Comparison of ENCODE assay signal across 10 cellular contexts in the genomic region with DNA sequence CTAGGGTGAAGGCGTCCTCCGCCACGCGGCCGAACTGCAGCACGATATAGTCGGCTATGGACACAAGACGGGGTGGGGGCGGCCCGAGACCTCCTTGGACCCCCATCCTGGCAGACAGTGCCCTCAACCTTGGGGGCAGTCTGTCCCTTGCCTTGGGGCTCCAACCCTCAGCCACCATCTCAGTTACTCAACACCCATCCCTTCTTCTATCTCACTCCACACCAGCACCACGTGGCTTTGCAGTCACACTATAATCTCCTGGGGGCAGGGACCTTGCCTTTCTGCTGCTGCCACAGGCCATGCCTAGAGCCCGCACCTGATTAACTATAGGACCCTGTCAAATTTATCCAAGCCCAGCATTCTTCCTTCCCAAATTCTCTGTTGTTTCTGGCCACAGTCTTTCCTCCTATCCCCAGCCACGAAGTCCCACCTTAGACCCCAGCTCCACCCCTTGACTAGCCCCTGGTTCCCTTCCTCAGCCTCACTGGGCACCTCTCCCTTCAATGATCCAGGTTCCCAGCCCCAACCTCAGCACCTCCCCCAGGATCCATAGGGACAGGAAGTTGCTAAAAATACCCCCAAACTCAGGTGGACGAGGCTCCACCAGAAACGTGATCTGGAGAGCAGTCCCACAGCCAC. TPM values are rescaled to one million over a fixed set of nuclear protein-coding genes. Genes with fewer than 3 reads are reported as not detected.
DNase-seq lines count a peak whose midpoint lies in the region; ATAC-seq, FAIRE-seq and TF ChIP-seq lines count a peak whose summit lies in the region.
"Had no signal": no experiment of that assay in that cellular context is flagged by ENCODE, and none has a peak within 500 bp of the region (broad histone marks: within the 10 kb centered on the region; RNA-seq: fewer than 3 reads in every experiment).

No MANE protein-coding gene starts in this region.

- H2AFZ ChIP-seq in HepG2 (ENCODE audit: low read length), result no peak overlapping the region

- H3K4ac ChIP-seq in mesendoderm (ENCODE audit: low read depth, low read length), result peak overlapping the region; percentile 82

- peak overlapping the region in 3 of 5 experiments; percentile 40 to 91 (median 87) for H3K27ac Mint-ChIP-seq in brain

- peak overlapping the region; percentile 81 for H2BK5ac ChIP-seq in mesendoderm (ENCODE audit: low read length)

- peaks cover 0 to 2% (median 0%) of the 10 kb centered on the region in 5 experiments for H3K9me3 Mint-ChIP-seq in brain

- H3K4me3 Mint-ChIP-seq in brain, result peak overlapping the region; percentile 77 to 91 (median 82)

- H4K8ac ChIP-seq in mesendoderm (ENCODE audit: low read depth, low read length), result no peak overlapping the region

- TF ChIP-seq EP300 in HepG2 (IDR thresholded peaks at IDR 0.05; ENCODE audit: low read depth in 2 of 2, low read length in 2 of 2) (no peak), HepG2 (CRISPR knock-in tag; IDR thresholded peaks at IDR 0.05; ENCODE audit: borderline replicate concordance) (no peak)

- WGBS in HepG2 (ENCODE audit: low lambda C conversion rate), result 58% methylated on average over 12 of the region's 15 CpGs
- WGBS in right lobe of liver (ENCODE audit: insufficient coverage, low coverage, low lambda C conversion rate, missing lambda C conversion rate), result 60% methylated on average over 5 of the region's 15 CpGs
- no CpG with 5 or more reads among the region's 15 CpGs for WGBS in mesendoderm (ENCODE audit: extremely low coverage, insufficient coverage, low lambda C conversion rate)

- H2BK120ac ChIP-seq in mesendoderm (ENCODE audit: low read depth, low read length), result peak overlapping the region; percentile 0

- peaks cover 49% of the 10 kb centered on the region for H3K4me1 Mint-ChIP-seq in brain

- POLR2A ChIA-PET in HepG2 (lab: Yijun Ruan, JAX), result interaction anchor here (0.6 to 4.0 kb wide), 8 partner anchors 11 to 422 kb away, joined by 3 to 88 read pairs (median 3); a partner anchor contains a TSS

- intact Hi-C loops in HepG2 (cut with micrococcal nuclease; ENCODE audit: unreplicated experiment), result no loop called here
- intact Hi-C loops in right lobe of liver (cut with DNase I), result no loop called here
- intact Hi-C loops in uterus (cut with DNase I; ENCODE audit: low total_unique reads), result no loop called here

- peak overlapping the region; percentile 83 for H3K23ac ChIP-seq in mesendoderm (ENCODE audit: low read length)

- no peak overlapping the region for H3K9ac ChIP-seq in HepG2 (ENCODE audit: insufficient read depth, low read depth, low read length)
- H3K9ac ChIP-seq in mesendoderm (ENCODE audit: low read length), result peak overlapping the region; percentile 93

- H3K36me3 Mint-ChIP-seq in brain, result no peaks in the 10 kb centered on the region

- TSS peak; percentile 73 for BruUV-seq in HepG2 (replicated peaks; lab: Mats Ljungman, UMichigan)

- peak overlapping the region; percentile 69 for H3K4me2 ChIP-seq in HepG2 (ENCODE audit: low read depth, low read length)
- peak overlapping the region; percentile 76 for H3K4me2 ChIP-seq in mesendoderm (ENCODE audit: low read length)

- H2BK15ac ChIP-seq in mesendoderm (replicated peaks; ENCODE audit: low read depth), result no peak overlapping the region

- H3K4me1 ChIP-seq in HepG2 (ENCODE audit: insufficient read depth, low read length), result peaks cover 52% of the 10 kb centered on the region
- H3K4me1 ChIP-seq in right lobe of liver, result peaks cover 0 to 17% (median 6%) of the 10 kb centered on the region in 4 donors
- H3K4me1 ChIP-seq in mesendoderm (ENCODE audit: control insufficient read depth, low read depth, low read length), result peaks cover 17% of the 10 kb centered on the region
- peaks cover 0 to 15% of the 10 kb centered on the region in 2 donors for H3K4me1 ChIP-seq in uterus

- peaks cover 6 to 32% of the 10 kb centered on the region in 2 experiments; a peak in 4 of 5 replicates for H3K27me3 ChIP-seq in HepG2 (ENCODE audit: control insufficient read depth in 1 of 2, insufficient read depth in 2 of 2, low read length in 2 of 2)
- H3K27me3 ChIP-seq in right lobe of liver, result no peaks in the 10 kb centered on the region
- no peaks in the 10 kb centered on the region for H3K27me3 ChIP-seq in mesendoderm (ENCODE audit: insufficient read depth, low read length, poor library complexity)
- no peaks in the 10 kb centered on the region for H3K27me3 ChIP-seq in uterus

- no peaks in the 10 kb centered on the region for H3K9me3 ChIP-seq in HepG2 (ENCODE audit: low read length)
- no peaks in the 10 kb centered on the region for H3K9me3 ChIP-seq in right lobe of liver
- no peaks in the 10 kb centered on the region for H3K9me3 ChIP-seq in uterus

- no peak for DNase-seq in HepG2 (ENCODE audit: low spot score)
- DNase-seq in right lobe of liver, result no peak
- DNase-seq in mesendoderm, result peak; percentile 63
- no peak for DNase-seq in uterus
- no peak for DNase-seq in caudate nucleus (lab: John Stamatoyannopoulos, UW)
- DNase-seq in amniotic stem cell (lab: John Stamatoyannopoulos, UW), result no peak

- no peak overlapping the region for H4K5ac ChIP-seq in mesendoderm (ENCODE audit: low read length)

- H3K79me2 ChIP-seq in HepG2 (ENCODE audit: insufficient read depth, low read length) (peaks cover 27% of the 10 kb centered on the region), mesendoderm (ENCODE audit: control insufficient read depth, insufficient read depth, low read length) (peaks cover 27% of the 10 kb centered on the region)

- TF ChIP-seq RAD21 in HepG2 (CRISPR knock-in tag; IDR thresholded peaks at IDR 0.05), result no peak

- ATAC-seq in HepG2, result no peak
- no peak for ATAC-seq in right lobe of liver
- ATAC-seq in GM21576 (IDR thresholded peaks at IDR 0.05; ENCODE audit: unreplicated experiment), result no peak

- peaks cover 23% of the 10 kb centered on the region; the same call in 1 of the 2 replicates for H4K20me1 ChIP-seq in HepG2 (ENCODE audit: insufficient read depth, low read length)

- H3K79me1 ChIP-seq in mesendoderm (ENCODE audit: low read length), result peaks cover 12% of the 10 kb centered on the region

- no peak for TF ChIP-seq CTCF in HepG2 (CRISPR knock-in tag; IDR thresholded peaks at IDR 0.05)
- TF ChIP-seq CTCF in right lobe of liver (IDR thresholded peaks at IDR 0.05), result no peak
- no peak for TF ChIP-seq CTCF in brain (conservative IDR thresholded peaks at IDR 0.05)
- no peak for TF ChIP-seq CTCF in uterus (IDR thresholded peaks at IDR 0.05)

- FAIRE-seq in HepG2 (lab: Jason Lieb, UNC), result no peak

- H3K36me3 ChIP-seq in HepG2 (replicated peaks in 1 of 2; ENCODE audit: control insufficient read depth in 1 of 2, insufficient read depth in 2 of 2, low read length in 2 of 2) (peaks cover 0 to 2% of the 10 kb centered on the region in 2 experiments; a peak in 1 of 5 replicates), right lobe of liver (no peaks in the 10 kb centered on the region), mesendoderm (ENCODE audit: control insufficient read depth, insufficient read depth, low read length) (no peaks in the 10 kb centered on the region), uterus (no peaks in the 10 kb centered on the region)

- H3K27ac ChIP-seq in HepG2 (ENCODE audit: extremely low read length, insufficient read depth, low read length) (no peak overlapping the region), right lobe of liver (no peak overlapping the region), mesendoderm (ENCODE audit: low read depth, low read length) (peak overlapping the region; percentile 25), uterus (peak overlapping the region; percentile 98 to 100), caudate nucleus (ENCODE audit: low read depth, low read length) (no peak overlapping the region)

- peak overlapping the region in 2 of 3 experiments; percentile 50 to 95; a peak in 5 of 6 replicates for H3K4me3 ChIP-seq in HepG2 (replicated peaks in 1 of 3; ENCODE audit: insufficient read depth in 1 of 3, low read depth in 2 of 3, low read length in 3 of 3)
- H3K4me3 ChIP-seq in right lobe of liver, result no peak overlapping the region
- H3K4me3 ChIP-seq in mesendoderm (ENCODE audit: low read length), result peak overlapping the region; percentile 64
- peak overlapping the region; percentile 50 to 88 for H3K4me3 ChIP-seq in uterus

- H3K27me3 Mint-ChIP-seq in brain, result peaks cover 33% of the 10 kb centered on the region

- in situ Hi-C loops in HepG2 (cut with HindIII; ENCODE audit: extremely low pct_ligation_motif_present, low pct_unique_long_range_greater_than_20kb), result no loop called here

- TF ChIP-seq POLR2A in HepG2 (IDR thresholded peaks at IDR 0.05; ENCODE audit: insufficient read depth in 1 of 2, low read depth in 2 of 2, low read length in 2 of 2) (no peak), right lobe of liver (IDR thresholded peaks at IDR 0.05) (no peak), uterus (IDR thresholded peaks at IDR 0.05) (no peak)

- peak overlapping the region; percentile 99 for H3K18ac ChIP-seq in mesendoderm (ENCODE audit: low read length)

- peak overlapping the region; percentile 57 for H2AK5ac ChIP-seq in mesendoderm (ENCODE audit: low read length)

- CTCF ChIA-PET in HepG2 (lab: Yijun Ruan, JAX; ENCODE audit: low intra/inter-chr PET ratio, low total read pairs), result no interaction called here

- H3K56ac ChIP-seq in mesendoderm (ENCODE audit: low read length), result peak overlapping the region; percentile 99

RNA-seq across cellular contexts. Expression of a gene that starts 1.6 kb away (rescaled TPM):
- 14.4 and 15.1 TPM in 2 replicates for total RNA-seq in HepG2 (2016; rRNA removed; fragmentation: Illumina TruSeq; extraction: Trizol)
- total RNA-seq in HepG2 (2016; cell fraction: cytosol; rRNA removed; fragmentation: Illumina TruSeq; extraction: Trizol; ENCODE audit: low read depth), result 3.9 and 4.4 TPM in 2 replicates
- total RNA-seq in HepG2 (2016; cell fraction: insoluble cytoplasmic fraction; rRNA removed; fragmentation: Illumina TruSeq; extraction: Trizol), result 12.5 and 14.5 TPM in 2 replicates
- 14.0 and 14.5 TPM in 2 replicates for total RNA-seq in HepG2 (2016; cell fraction: membrane; rRNA removed; fragmentation: Illumina TruSeq; extraction: Trizol)
- total RNA-seq in HepG2 (2016; cell fraction: nucleus; rRNA removed; fragmentation: Illumina TruSeq; extraction: Trizol), result 12.5 and 14.3 TPM in 2 replicates
- polyA plus RNA-seq in HepG2 (2011; rRNA removed), result 16.5 and 20.5 TPM in 2 replicates
- 11.8 and 14.3 TPM in 2 replicates for polyA plus RNA-seq in HepG2 (2011; cell fraction: cytosol; rRNA removed)
- polyA plus RNA-seq in HepG2 (2011; cell fraction: nucleus; rRNA removed), result 41.6 and 45.4 TPM in 2 replicates
- 19.1 and 24.4 TPM in 2 replicates for polyA plus RNA-seq in HepG2 (2012)
- polyA plus RNA-seq in HepG2 (2016; cell fraction: cytosol; fragmentation: Illumina TruSeq; extraction: Trizol; ENCODE audit: low read depth), result 5.1 and 5.5 TPM in 2 replicates
- 22.1 and 28.5 TPM in 2 replicates for polyA plus RNA-seq in HepG2 (2016; cell fraction: insoluble cytoplasmic fraction; fragmentation: Illumina TruSeq; extraction: Trizol; ENCODE audit: low read depth)
- polyA plus RNA-seq in HepG2 (2016; cell fraction: membrane; fragmentation: Illumina TruSeq; extraction: Trizol; ENCODE audit: low read depth), result 12.7 and 14.9 TPM in 2 replicates
- 41.9 and 43.9 TPM in 2 replicates for polyA plus RNA-seq in HepG2 (2016; cell fraction: nucleus; fragmentation: Illumina TruSeq; extraction: Trizol; ENCODE audit: insufficient read depth, low read depth)
- polyA minus RNA-seq in HepG2 (2011; rRNA and poly(A)+ RNA removed; ENCODE audit: low replicate concordance), result 6.0 and 22.8 TPM in 2 replicates
- 7.7 and 8.2 TPM in 2 replicates for polyA minus RNA-seq in HepG2 (2011; cell fraction: cytosol; rRNA and poly(A)+ RNA removed)
- polyA minus RNA-seq in HepG2 (2011; cell fraction: nucleus; rRNA and poly(A)+ RNA removed), result 7.9 and 8.6 TPM in 2 replicates
- total RNA-seq in right lobe of liver, result 1 to 10 TPM; 5.2 to 8.5 (median 6.9) TPM
- 8.9 TPM for polyA plus RNA-seq in brain (ENCODE audit: insufficient read depth, low read depth, low replicate concordance)
- 37.1 TPM for polyA plus RNA-seq in mesendoderm (2013, experiment 1 of 2)
- 36.3 TPM for polyA plus RNA-seq in mesendoderm (2013, experiment 2 of 2)
- 100 to 1,000 TPM in 1 of 4 donors, 10 to 100 TPM in 3; 10.2 to 107 (median 17.2) TPM for total RNA-seq in uterus

RNA-seq across cellular contexts. Expression of a gene that starts 14.2 kb away (rescaled TPM):
- total RNA-seq in HepG2 (2016; rRNA removed; fragmentation: Illumina TruSeq; extraction: Trizol) (not detected in 2 replicates), right lobe of liver (not detected), uterus (1 to 10 TPM in 3 of 4 donors, not detected in 1; 1.6 to 3.2 (median 2.1) TPM)
- total RNA-seq in HepG2 (2016; cell fraction: cytosol; rRNA removed; fragmentation: Illumina TruSeq; extraction: Trizol; ENCODE audit: low read depth), result 0.35 TPM in 1 of 2 replicates, not detected in the other
- not detected in 2 replicates for total RNA-seq in HepG2 (2016; cell fraction: insoluble cytoplasmic fraction; rRNA removed; fragmentation: Illumina TruSeq; extraction: Trizol)
- not detected in 2 replicates for total RNA-seq in HepG2 (2016; cell fraction: membrane; rRNA removed; fragmentation: Illumina TruSeq; extraction: Trizol)
- not detected in 2 replicates for total RNA-seq in HepG2 (2016; cell fraction: nucleus; rRNA removed; fragmentation: Illumina TruSeq; extraction: Trizol)
- polyA plus RNA-seq in HepG2 (2011; rRNA removed) (not detected in 2 replicates), brain (ENCODE audit: insufficient read depth, low read depth, low replicate concordance) (not detected)
- polyA plus RNA-seq in HepG2 (2011; cell fraction: cytosol; rRNA removed), result not detected in 2 replicates
- not detected in 2 replicates for polyA plus RNA-seq in HepG2 (2011; cell fraction: nucleus; rRNA removed)
- polyA plus RNA-seq in HepG2 (2012), result not detected in 2 replicates
- not detected in 2 replicates for polyA plus RNA-seq in HepG2 (2016; cell fraction: cytosol; fragmentation: Illumina TruSeq; extraction: Trizol; ENCODE audit: low read depth)
- polyA plus RNA-seq in HepG2 (2016; cell fraction: insoluble cytoplasmic fraction; fragmentation: Illumina TruSeq; extraction: Trizol; ENCODE audit: low read depth), result not detected in 2 replicates
- not detected in 2 replicates for polyA plus RNA-seq in HepG2 (2016; cell fraction: membrane; fragmentation: Illumina TruSeq; extraction: Trizol; ENCODE audit: low read depth)
- not detected in 2 replicates for polyA plus RNA-seq in HepG2 (2016; cell fraction: nucleus; fragmentation: Illumina TruSeq; extraction: Trizol; ENCODE audit: insufficient read depth, low read depth)
- polyA minus RNA-seq in HepG2 (2011; rRNA and poly(A)+ RNA removed; ENCODE audit: low replicate concordance), result not detected in 2 replicates
- polyA minus RNA-seq in HepG2 (2011; cell fraction: cytosol; rRNA and poly(A)+ RNA removed), result not detected in 2 replicates
- not detected in 2 replicates for polyA minus RNA-seq in HepG2 (2011; cell fraction: nucleus; rRNA and poly(A)+ RNA removed)
- 2.2 TPM for polyA plus RNA-seq in mesendoderm (2013, experiment 1 of 2)
- polyA plus RNA-seq in mesendoderm (2013, experiment 2 of 2), result 2.8 TPM
- total RNA-seq: subcutaneous adipose tissue; T-helper 1 cell treated with Interleukin-12 subunit alpha and Interleukin-12 subunit beta and Interleukin-4 antibody, amounts not matched to agents 30 ng/mL and 1 ng/mL, for 36 hours had no signal

RNA-seq across cellular contexts. Expression of a gene that starts 30.3 kb away (rescaled TPM):
- 1,854 and 2,285 TPM in 2 replicates for total RNA-seq in HepG2 (2016; rRNA removed; fragmentation: Illumina TruSeq; extraction: Trizol)
- 2,437 and 2,775 TPM in 2 replicates for total RNA-seq in HepG2 (2016; cell fraction: cytosol; rRNA removed; fragmentation: Illumina TruSeq; extraction: Trizol; ENCODE audit: low read depth)
- 1,859 and 2,386 TPM in 2 replicates for total RNA-seq in HepG2 (2016; cell fraction: insoluble cytoplasmic fraction; rRNA removed; fragmentation: Illumina TruSeq; extraction: Trizol)
- total RNA-seq in HepG2 (2016; cell fraction: membrane; rRNA removed; fragmentation: Illumina TruSeq; extraction: Trizol), result 4,119 and 4,316 TPM in 2 replicates
- total RNA-seq in HepG2 (2016; cell fraction: nucleus; rRNA removed; fragmentation: Illumina TruSeq; extraction: Trizol), result 734 and 771 TPM in 2 replicates
- 2,253 and 2,726 TPM in 2 replicates for polyA plus RNA-seq in HepG2 (2011; rRNA removed)
- polyA plus RNA-seq in HepG2 (2011; cell fraction: cytosol; rRNA removed), result 2,315 and 3,589 TPM in 2 replicates
- polyA plus RNA-seq in HepG2 (2011; cell fraction: nucleus; rRNA removed), result 1,402 and 1,561 TPM in 2 replicates
- polyA plus RNA-seq in HepG2 (2012), result 2,161 and 2,246 TPM in 2 replicates
- polyA plus RNA-seq in HepG2 (2016; cell fraction: cytosol; fragmentation: Illumina TruSeq; extraction: Trizol; ENCODE audit: low read depth), result 3,096 and 3,343 TPM in 2 replicates
- polyA plus RNA-seq in HepG2 (2016; cell fraction: insoluble cytoplasmic fraction; fragmentation: Illumina TruSeq; extraction: Trizol; ENCODE audit: low read depth), result 2,345 and 2,428 TPM in 2 replicates
- polyA plus RNA-seq in HepG2 (2016; cell fraction: membrane; fragmentation: Illumina TruSeq; extraction: Trizol; ENCODE audit: low read depth), result 4,116 and 4,234 TPM in 2 replicates
- polyA plus RNA-seq in HepG2 (2016; cell fraction: nucleus; fragmentation: Illumina TruSeq; extraction: Trizol; ENCODE audit: insufficient read depth, low read depth), result 1,389 and 1,424 TPM in 2 replicates
- polyA minus RNA-seq in HepG2 (2011; rRNA and poly(A)+ RNA removed; ENCODE audit: low replicate concordance), result 921 and 1,139 TPM in 2 replicates
- 630 and 657 TPM in 2 replicates for polyA minus RNA-seq in HepG2 (2011; cell fraction: cytosol; rRNA and poly(A)+ RNA removed)
- 275 and 369 TPM in 2 replicates for polyA minus RNA-seq in HepG2 (2011; cell fraction: nucleus; rRNA and poly(A)+ RNA removed)
- 100 to 1,000 TPM; 366 to 446 (median 412) TPM for total RNA-seq in right lobe of liver
- polyA plus RNA-seq in brain (ENCODE audit: insufficient read depth, low read depth, low replicate concordance), result 1,660 TPM
- 2,328 TPM for polyA plus RNA-seq in mesendoderm (2013, experiment 1 of 2)
- 2,329 TPM for polyA plus RNA-seq in mesendoderm (2013, experiment 2 of 2)
- total RNA-seq in uterus, result 1,000 to 10,000 TPM; 1,557 to 4,762 (median 2,904) TPM

RNA-seq across cellular contexts. Expression of a gene that starts 46.4 kb away (rescaled TPM):
- total RNA-seq in HepG2 (2016; rRNA removed; fragmentation: Illumina TruSeq; extraction: Trizol) (9.7 and 11.2 TPM in 2 replicates), right lobe of liver (1 to 10 TPM in 3 of 6 experiments, under 1 TPM in 3; 0.44 to 1.7 (median 0.95) TPM), uterus (10 to 100 TPM in 3 of 4 donors, 1 to 10 TPM in 1; 9.6 to 19.1 (median 11.4) TPM)
- total RNA-seq in HepG2 (2016; cell fraction: cytosol; rRNA removed; fragmentation: Illumina TruSeq; extraction: Trizol; ENCODE audit: low read depth), result 1.9 and 2.5 TPM in 2 replicates
- total RNA-seq in HepG2 (2016; cell fraction: insoluble cytoplasmic fraction; rRNA removed; fragmentation: Illumina TruSeq; extraction: Trizol), result 9.2 and 10.0 TPM in 2 replicates
- total RNA-seq in HepG2 (2016; cell fraction: membrane; rRNA removed; fragmentation: Illumina TruSeq; extraction: Trizol), result 6.3 and 6.7 TPM in 2 replicates
- total RNA-seq in HepG2 (2016; cell fraction: nucleus; rRNA removed; fragmentation: Illumina TruSeq; extraction: Trizol), result 4.8 and 7.1 TPM in 2 replicates
- polyA plus RNA-seq in HepG2 (2011; rRNA removed) (7.1 and 7.9 TPM in 2 replicates), brain (ENCODE audit: insufficient read depth, low read depth, low replicate concordance) (20.9 TPM)
- polyA plus RNA-seq in HepG2 (2011; cell fraction: cytosol; rRNA removed), result 6.3 and 6.8 TPM in 2 replicates
- polyA plus RNA-seq in HepG2 (2011; cell fraction: nucleus; rRNA removed), result 6.9 and 8.4 TPM in 2 replicates
- 4.1 and 4.3 TPM in 2 replicates for polyA plus RNA-seq in HepG2 (2012)
- polyA plus RNA-seq in HepG2 (2016; cell fraction: cytosol; fragmentation: Illumina TruSeq; extraction: Trizol; ENCODE audit: low read depth), result 1.5 and 1.6 TPM in 2 replicates
- 7.5 and 8.6 TPM in 2 replicates for polyA plus RNA-seq in HepG2 (2016; cell fraction: insoluble cytoplasmic fraction; fragmentation: Illumina TruSeq; extraction: Trizol; ENCODE audit: low read depth)
- 3.0 and 4.3 TPM in 2 replicates for polyA plus RNA-seq in HepG2 (2016; cell fraction: membrane; fragmentation: Illumina TruSeq; extraction: Trizol; ENCODE audit: low read depth)
- 13.2 and 13.8 TPM in 2 replicates for polyA plus RNA-seq in HepG2 (2016; cell fraction: nucleus; fragmentation: Illumina TruSeq; extraction: Trizol; ENCODE audit: insufficient read depth, low read depth)
- polyA minus RNA-seq in HepG2 (2011; rRNA and poly(A)+ RNA removed; ENCODE audit: low replicate concordance), result 14.3 and 23.1 TPM in 2 replicates
- 5.5 TPM in 2 replicates for polyA minus RNA-seq in HepG2 (2011; cell fraction: cytosol; rRNA and poly(A)+ RNA removed)
- polyA minus RNA-seq in HepG2 (2011; cell fraction: nucleus; rRNA and poly(A)+ RNA removed), result 1.8 and 2.4 TPM in 2 replicates
- 6.7 TPM for polyA plus RNA-seq in mesendoderm (2013, experiment 1 of 2)
- 6.7 TPM for polyA plus RNA-seq in mesendoderm (2013, experiment 2 of 2)

Comparison
In these comparisons a context has a peak if more than half of its experiments do, and no peak if none do; other contexts are left out.
1. H3K4me3 ChIP-seq: peak in HepG2 (2 of 3), mesendoderm (single experiment) and uterus (2 of 2); none in right lobe of liver (0 of 3).
2. H3K27ac ChIP-seq: peak in mesendoderm (single experiment) and uterus (2 of 2); none in HepG2 (single experiment), right lobe of liver (0 of 3) and caudate nucleus (single experiment).